In the genomic region with DNA sequence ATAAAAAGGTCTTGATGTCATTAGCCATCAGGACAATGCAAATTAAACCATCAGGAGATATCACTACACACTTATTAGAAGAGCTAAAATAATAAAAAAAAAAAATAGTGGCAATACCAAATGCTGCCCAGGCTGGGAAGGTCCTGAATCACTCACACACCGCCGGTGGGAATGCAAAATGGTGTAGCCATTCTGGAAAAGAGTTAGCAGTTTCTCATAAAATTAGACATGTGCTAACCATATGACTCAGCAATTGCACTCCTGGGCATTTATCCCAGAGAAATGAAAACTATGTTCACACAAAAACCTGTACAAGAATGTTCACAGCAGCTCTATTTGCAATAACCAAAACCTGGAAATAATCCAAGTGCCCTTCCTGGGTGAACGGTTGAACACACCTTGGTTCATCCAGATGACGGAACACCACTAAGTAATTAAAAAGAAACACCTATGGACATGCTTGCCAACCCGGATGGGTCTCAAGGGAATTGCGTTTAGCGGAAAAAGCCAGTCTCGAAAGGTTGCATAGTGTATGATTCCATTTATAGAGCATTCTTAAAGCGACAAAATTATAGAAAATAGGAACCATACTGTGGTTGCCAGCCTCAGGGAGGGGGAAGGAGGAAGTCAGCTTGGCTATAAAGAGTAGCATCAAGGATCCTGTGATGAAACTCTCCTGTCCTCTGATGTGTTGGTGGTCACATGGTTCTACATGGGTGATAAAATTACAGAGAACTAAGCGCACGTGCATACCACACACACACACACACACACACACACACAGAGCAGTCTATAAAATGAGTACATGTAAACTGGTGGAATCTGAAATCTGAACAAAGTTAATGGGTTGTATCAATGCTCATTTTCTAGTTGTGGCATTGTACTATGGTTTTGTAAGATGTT, we compare ENCODE assay signal across 8 cellular contexts. TPM values are rescaled to one million over a fixed set of nuclear protein-coding genes. Genes with fewer than 3 reads are reported as not detected.
A peak's percentile ranks its signal among the peaks of the same experiment; 100 is the strongest.
DNase-seq lines count a peak whose midpoint lies in the region; ATAC-seq and TF ChIP-seq lines count a peak whose summit lies in the region.

No MANE protein-coding gene starts in this region.

- TF ChIP-seq CTCF in heart right ventricle (IDR thresholded peaks at IDR 0.05): no peak
- no peak for TF ChIP-seq CTCF in A673 (conservative IDR thresholded peaks at IDR 0.05; ENCODE audit: low read depth, low read length)

- H3K27me3 ChIP-seq in heart right ventricle (peaks cover 0 to 40% (median 12%) of the 10 kb centered on the region in 7 donors), A673 (replicated peaks; ENCODE audit: insufficient read depth, low read depth, low read length, poor library complexity) (peaks cover 45% of the 10 kb centered on the region)

- no peaks in the 10 kb centered on the region for H3K27me3 Mint-ChIP-seq in activated T-cell treated with anti-CD3 and anti-CD28 coated beads, Interleukin-2, amount 50 U/mL, for 72 hours (ENCODE audit: low read depth)

- no TSS peak for BruUV-seq in A673 (replicated peaks; lab: Mats Ljungman, UMichigan)

- H3K36me3 ChIP-seq in heart right ventricle (peaks cover 0 to 8% (median 0%) of the 10 kb centered on the region in 9 donors), A673 (ENCODE audit: insufficient read depth, low read length, poor library complexity, severe bottlenecking) (no peaks in the 10 kb centered on the region)

- ATAC-seq in HG02678 (IDR thresholded peaks at IDR 0.05; ENCODE audit: unreplicated experiment): peak; percentile 18
- ATAC-seq in activated T-cell treated with anti-CD3 and anti-CD28 coated beads, Interleukin-2, amount 50 U/mL, for 72 hours (replicated peaks in 1 of 2): peak; percentile 34 to 41
- peak in 5 of 8 donors; percentile 10 to 37 (median 24) for ATAC-seq in heart right ventricle
- ATAC-seq in stimulated activated effector memory CD8-positive, alpha-beta T cell treated with anti-CD3 and anti-CD28 coated beads, Interleukin-12 subunit alpha, Interleukin-12 subunit beta, amount 100 ng/mL, for 72 hours: peak; percentile 47

- peak overlapping the region; percentile 96 to 100 for H3K4me3 Mint-ChIP-seq in activated T-cell treated with anti-CD3 and anti-CD28 coated beads, Interleukin-2, amount 50 U/mL, for 72 hours
- H3K4me3 Mint-ChIP-seq in stimulated activated effector memory CD8-positive, alpha-beta T cell treated with anti-CD3 and anti-CD28 coated beads, Interleukin-12 subunit alpha, Interleukin-12 subunit beta, amount 100 ng/mL, for 72 hours: peak overlapping the region; percentile 94

- H3K4me1 Mint-ChIP-seq in activated T-cell treated with anti-CD3 and anti-CD28 coated beads, Interleukin-2, amount 50 U/mL, for 72 hours (ENCODE audit: low read depth): peaks cover 79% of the 10 kb centered on the region
- peaks cover 76% of the 10 kb centered on the region for H3K4me1 Mint-ChIP-seq in stimulated activated effector memory CD8-positive, alpha-beta T cell treated with anti-CD3 and anti-CD28 coated beads, Interleukin-12 subunit alpha, Interleukin-12 subunit beta, amount 100 ng/mL, for 72 hours

- H3K4me1 ChIP-seq in heart right ventricle (peaks cover 6 to 79% (median 52%) of the 10 kb centered on the region in 9 donors), A673 (ENCODE audit: insufficient read depth, low read length, poor library complexity, severe bottlenecking) (peaks cover 9% of the 10 kb centered on the region)

- H3K36me3 Mint-ChIP-seq in activated T-cell treated with anti-CD3 and anti-CD28 coated beads, Interleukin-2, amount 50 U/mL, for 72 hours (ENCODE audit: insufficient read depth in 2 of 2): peaks cover 16 to 30% of the 10 kb centered on the region in 2 donors
- peaks cover 57% of the 10 kb centered on the region for H3K36me3 Mint-ChIP-seq in stimulated activated effector memory CD8-positive, alpha-beta T cell treated with anti-CD3 and anti-CD28 coated beads, Interleukin-12 subunit alpha, Interleukin-12 subunit beta, amount 100 ng/mL, for 72 hours

- DNase-seq in activated CD8-positive, alpha-beta memory T cell treated with anti-CD3 and anti-CD28 coated beads for 24 hours: peak; percentile 59
- no peak for DNase-seq in activated CD8-positive, alpha-beta memory T cell treated with anti-CD3 and anti-CD28 coated beads, Interleukin-2, amount 50 U/mL, for 4 hours
- DNase-seq in NCI-H2196 treated with DMSO at 0.1 percent for 48 hours (lab: John Stamatoyannopoulos, UW; ENCODE audit: unreplicated experiment) (peak; percentile 48), heart right ventricle (peak in 1 of 2 donors; percentile 40), A673 (ENCODE audit: low spot score) (no peak)
- DNase-seq in activated T-cell treated with anti-CD3 and anti-CD28 coated beads, Interleukin-2, amount 50 U/mL, for 72 hours: peak; percentile 33 to 35
- DNase-seq in stimulated activated effector memory CD8-positive, alpha-beta T cell treated with anti-CD3 and anti-CD28 coated beads, Interleukin-12 subunit alpha, Interleukin-12 subunit beta, amount 100 ng/mL, for 72 hours (ENCODE audit: low spot score in 2 of 2): peak in 1 of 2 donors; percentile 43

- intact Hi-C loops in heart right ventricle (cut with DNase I) (loop anchor here in 1 of 10 donors (5.0 kb wide), 1 partner anchor 116 kb away; no protein-coding TSS in a partner anchor), A673 (cut with micrococcal nuclease; ENCODE audit: unreplicated experiment) (no loop called here)

- peak overlapping the region in 2 of 10 donors; percentile 3 to 38 for H3K4me3 ChIP-seq in heart right ventricle
- H3K4me3 ChIP-seq in A673 (ENCODE audit: low read depth, low read length, poor library complexity, severe bottlenecking): no peak overlapping the region

- no peaks in the 10 kb centered on the region for H3K9me3 Mint-ChIP-seq in activated T-cell treated with anti-CD3 and anti-CD28 coated beads, Interleukin-2, amount 50 U/mL, for 72 hours
- H3K9me3 Mint-ChIP-seq in stimulated activated effector memory CD8-positive, alpha-beta T cell treated with anti-CD3 and anti-CD28 coated beads, Interleukin-12 subunit alpha, Interleukin-12 subunit beta, amount 100 ng/mL, for 72 hours: no peaks in the 10 kb centered on the region

- peak overlapping the region; percentile 86 for H3K27ac Mint-ChIP-seq in activated T-cell treated with anti-CD3 and anti-CD28 coated beads, Interleukin-2, amount 50 U/mL, for 72 hours
- peak overlapping the region; percentile 92 for H3K27ac Mint-ChIP-seq in stimulated activated effector memory CD8-positive, alpha-beta T cell treated with anti-CD3 and anti-CD28 coated beads, Interleukin-12 subunit alpha, Interleukin-12 subunit beta, amount 100 ng/mL, for 72 hours

- POLR2A ChIA-PET in A673 (lab: Charles Lee; ENCODE audit: low non-redundant PET): no interaction called here

- 71 to 79% methylated on average over 11 of the region's 11 CpGs for WGBS in heart right ventricle, 2 donors

- CTCF ChIA-PET in A673 (lab: Charles Lee): no interaction called here

- H3K9me3 ChIP-seq in heart right ventricle: no peaks in the 10 kb centered on the region
- H3K9me3 ChIP-seq in A673 (ENCODE audit: low read depth, low read length, poor library complexity, severe bottlenecking): no peaks in the 10 kb centered on the region

- peak overlapping the region in 6 of 10 donors; percentile 17 to 99 (median 63) for H3K27ac ChIP-seq in heart right ventricle
- no peak overlapping the region for H3K27ac ChIP-seq in A673 (ENCODE audit: low read depth, low read length, poor library complexity, severe bottlenecking)

RNA-seq across cellular contexts. Expression of a gene that starts 4.6 kb away (rescaled TPM):
- total RNA-seq in activated T-cell treated with anti-CD3 and anti-CD28 coated beads, Interleukin-2, amount 50 U/mL, for 72 hours: 100 to 1,000 TPM; 101 to 107 TPM
- total RNA-seq in heart right ventricle (10 to 100 TPM; 18.4 to 70.8 (median 52.6) TPM), A673 (2021) (0.09 TPM in 1 of 2 replicates, not detected in the other)
- 10 to 100 TPM in 1 of 2 donors, 1 to 10 TPM in 1; 3.0 to 11.5 TPM for polyA plus RNA-seq in heart right ventricle

Comparison
In these comparisons a context has a peak if more than half of its experiments do, and no peak if none do; other contexts are left out.
1. DNase-seq: peak in activated CD8-positive, alpha-beta memory T cell treated with anti-CD3 and anti-CD28 coated beads for 24 hours (single experiment), NCI-H2196 treated with DMSO at 0.1 percent for 48 hours (single experiment) and activated T-cell treated with anti-CD3 and anti-CD28 coated beads, Interleukin-2, amount 50 U/mL, for 72 hours (2 of 2); none in activated CD8-positive, alpha-beta memory T cell treated with anti-CD3 and anti-CD28 coated beads, Interleukin-2, amount 50 U/mL, for 4 hours (single experiment) and A673 (single experiment).
2. RNA of a gene that starts 4.6 kb away (total RNA-seq): 101 to 107 TPM in activated T-cell treated with anti-CD3 and anti-CD28 coated beads, Interleukin-2, amount 50 U/mL, for 72 hours and 18.4 to 70.8 TPM in heart right ventricle; 0.09 TPM in A673; every median in the first group is over 10 times any median in the second.
3. Peak in every context shown above with its lines, with median percentiles within 50 percentile points of each other: ATAC-seq.